Comparison of ENCODE assay signal across 27 cellular contexts in the genomic region with DNA sequence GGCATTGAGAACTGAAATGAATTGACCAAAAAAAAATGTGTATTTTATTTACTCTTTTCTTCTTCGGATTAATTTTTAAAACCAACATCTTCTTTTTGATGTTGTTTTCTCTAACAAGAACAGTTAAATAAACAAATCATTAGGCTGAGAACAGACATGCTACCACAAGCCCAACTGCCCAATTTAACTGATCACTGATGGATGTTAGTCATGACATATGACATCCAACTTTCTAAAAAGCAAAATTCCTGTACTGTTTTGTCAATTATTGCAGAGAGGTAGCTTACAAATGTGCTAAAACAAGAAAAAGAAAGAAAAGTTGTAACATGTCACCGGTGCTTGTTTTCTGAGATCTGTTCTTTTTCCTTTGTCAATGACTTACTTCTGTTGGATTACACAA.
"Had no signal": no experiment of that assay in that cellular context is flagged by ENCODE, and none has a peak within 500 bp of the region (broad histone marks: within the 10 kb centered on the region; RNA-seq: fewer than 3 reads in every experiment).

No MANE protein-coding gene starts in this region.

- H3K27ac ChIP-seq: adrenal gland, coronary artery, epithelial cell of prostate, gastrocnemius medialis, heart left ventricle had no signal

- H3K4me3 ChIP-seq: adrenal gland, coronary artery, gastrocnemius medialis, heart left ventricle had no signal

- H3K36me3 ChIP-seq: adrenal gland, gastrocnemius medialis, heart left ventricle had no signal

- DNase-seq: activated CD4-positive, alpha-beta memory T cell treated with anti-CD3 and anti-CD28 coated beads for 36 hours; activated CD4-positive, alpha-beta T cell treated with anti-CD3 and anti-CD28 coated beads for 36 hours; activated CD4-positive, alpha-beta T cell treated with anti-CD3 and anti-CD28 coated beads, Interleukin-2, amount 10 ng/mL, durations not matched to agents 24 days and 14 days; activated CD4-positive, CD25-positive, alpha-beta regulatory T cell; activated CD4-positive, CD25-positive, alpha-beta regulatory T cell treated with anti-CD3 and anti-CD28 coated beads, Interleukin-2, amount 50 U/mL, for 72 hours; activated CD8-positive, alpha-beta memory T cell treated with anti-CD3 and anti-CD28 coated beads, Interleukin-2, amount 10 ng/mL, durations not matched to agents 7 days and 5 days; activated CD8-positive, alpha-beta memory T cell treated with anti-CD3 and anti-CD28 coated beads, Interleukin-2, amount 50 U/mL, for 4 hours; activated CD8-positive, alpha-beta T cell treated with anti-CD3 and anti-CD28 coated beads, Interleukin-2, amount 10 ng/mL, durations not matched to agents 7 days and 5 days; activated effector memory CD4-positive, alpha-beta T cell treated with anti-CD3 and anti-CD28 coated beads, Interleukin-2, amount 50 U/mL, for 16 hours; activated naive CD4-positive, alpha-beta T cell treated with anti-CD3 and anti-CD28 coated beads for 36 hours; activated naive CD8-positive, alpha-beta T cell treated with anti-CD3 and anti-CD28 coated beads for 36 hours; activated naive CD8-positive, alpha-beta T cell treated with anti-CD3 and anti-CD28 coated beads, Interleukin-2, amount 50 U/mL, for 24 hours; activated T-cell treated with anti-CD3 and anti-CD28 coated beads, Interleukin-2, amount 50 U/mL, for 1 hour; activated T-cell treated with anti-CD3 and anti-CD28 coated beads, Interleukin-2, amount 50 U/mL, for 48 hours; adrenal gland; amygdala; aorta; effector CD4-positive, alpha-beta T cell; effector memory CD8-positive, alpha-beta T cell; foreskin fibroblast; gastrocnemius medialis; glutamatergic neuron; heart left ventricle; T-helper 2 cell had no signal

- H3K9me3 ChIP-seq: adrenal gland, gastrocnemius medialis, heart left ventricle had no signal

- ATAC-seq: activated CD4-positive, alpha-beta T cell treated with anti-CD3 and anti-CD28 coated beads for 36 hours; activated CD8-positive, alpha-beta memory T cell treated with anti-CD3 and anti-CD28 coated beads, Interleukin-2, amount 10 ng/mL, durations not matched to agents 7 days and 5 days; activated CD8-positive, alpha-beta T cell treated with anti-CD3 and anti-CD28 coated beads, Interleukin-2, amount 10 ng/mL, durations not matched to agents 7 days and 5 days; activated naive CD8-positive, alpha-beta T cell treated with anti-CD3 and anti-CD28 coated beads, Interleukin-2, amount 50 U/mL, for 24 hours; effector memory CD8-positive, alpha-beta T cell; esophagus mucosa; gastrocnemius medialis; heart left ventricle had no signal

- H3K4me1 ChIP-seq: adrenal gland, gastrocnemius medialis, heart left ventricle had no signal

- H3K27me3 ChIP-seq: adrenal gland, gastrocnemius medialis, heart left ventricle had no signal
